In genomic region chr18:62249478-62250097, GRCh38 we compare ENCODE assay signal across 8 cellular contexts.
A peak's percentile ranks its signal among the peaks of the same experiment; 100 is the strongest.
DNase-seq lines count a peak whose midpoint lies in the region; ATAC-seq and TF ChIP-seq lines count a peak whose summit lies in the region.

No MANE protein-coding gene starts in this region.

- DNase-seq in GM06990 (ENCODE audit: extremely low read depth, insufficient read length) (peak; percentile 26), NCI-H510A (lab: John Stamatoyannopoulos, UW) (peak; percentile 47), dermis microvascular lymphatic vessel endothelial cell (ENCODE audit: low read depth in 2 of 2) (peak; percentile 78 to 88), lower lobe of right lung (peak; percentile 62)
- DNase-seq in activated CD4-positive, alpha-beta T cell treated with anti-CD3 and anti-CD28 coated beads, Interleukin-2, amount 50 U/mL, for 1 hour: peak; percentile 69
- DNase-seq in stimulated activated CD8-positive, alpha-beta memory T cell treated with anti-CD3 and anti-CD28 coated beads, Interleukin-12 subunit alpha, Interleukin-12 subunit beta, amount 100 ng/mL, for 1 hour (ENCODE audit: low read depth): peak; percentile 63

- H3K36me3 ChIP-seq in GM06990 (ENCODE audit: control insufficient read depth, insufficient read depth, low read length) (peaks cover 1% of the 10 kb centered on the region), lower lobe of right lung (peaks cover 54% of the 10 kb centered on the region)

- ATAC-seq in HG03280 (IDR thresholded peaks at IDR 0.05; ENCODE audit: unreplicated experiment) (peak; percentile 77), lower lobe of right lung (peak in 1 of 2 donors; percentile 66), HG03469 (IDR thresholded peaks at IDR 0.05; ENCODE audit: unreplicated experiment) (no peak)

- H3K27ac ChIP-seq in lower lobe of right lung: no peak overlapping the region

- intact Hi-C loops in lower lobe of right lung (cut with DNase I): loop anchor here (2.0 kb wide), 1 partner anchor 65 kb away; no protein-coding TSS in a partner anchor

- no peaks in the 10 kb centered on the region for H3K9me3 ChIP-seq in lower lobe of right lung

- no peak overlapping the region for H3K4me3 ChIP-seq in GM06990 (replicated peaks; ENCODE audit: low read depth, low read length)
- no peak overlapping the region for H3K4me3 ChIP-seq in lower lobe of right lung

- peak; percentile 73 for TF ChIP-seq CTCF in GM06990 (IDR thresholded peaks at IDR 0.05; ENCODE audit: insufficient read depth, low read length, poor library complexity, severe bottlenecking)
- TF ChIP-seq CTCF in lower lobe of right lung (IDR thresholded peaks at IDR 0.05): peak; percentile 80

- H3K4me1 ChIP-seq in lower lobe of right lung: no peaks in the 10 kb centered on the region

- H3K27me3 ChIP-seq in GM06990 (replicated peaks; ENCODE audit: control insufficient read depth, insufficient read depth, low read length) (no peaks in the 10 kb centered on the region), lower lobe of right lung (ENCODE audit: low read depth) (no peaks in the 10 kb centered on the region)

Comparison
In these comparisons a context has a peak if more than half of its experiments do, and no peak if none do; other contexts are left out.
1. DNase-seq: peak in every context shown above with its lines; median percentile 83 in dermis microvascular lymphatic vessel endothelial cell; 69 in activated CD4-positive, alpha-beta T cell treated with anti-CD3 and anti-CD28 coated beads, Interleukin-2, amount 50 U/mL, for 1 hour; 63 in stimulated activated CD8-positive, alpha-beta memory T cell treated with anti-CD3 and anti-CD28 coated beads, Interleukin-12 subunit alpha, Interleukin-12 subunit beta, amount 100 ng/mL, for 1 hour; 62 in lower lobe of right lung; 47 in NCI-H510A; 26 in GM06990.